ENCODE assay signal across 11 cellular contexts in the genomic region with DNA sequence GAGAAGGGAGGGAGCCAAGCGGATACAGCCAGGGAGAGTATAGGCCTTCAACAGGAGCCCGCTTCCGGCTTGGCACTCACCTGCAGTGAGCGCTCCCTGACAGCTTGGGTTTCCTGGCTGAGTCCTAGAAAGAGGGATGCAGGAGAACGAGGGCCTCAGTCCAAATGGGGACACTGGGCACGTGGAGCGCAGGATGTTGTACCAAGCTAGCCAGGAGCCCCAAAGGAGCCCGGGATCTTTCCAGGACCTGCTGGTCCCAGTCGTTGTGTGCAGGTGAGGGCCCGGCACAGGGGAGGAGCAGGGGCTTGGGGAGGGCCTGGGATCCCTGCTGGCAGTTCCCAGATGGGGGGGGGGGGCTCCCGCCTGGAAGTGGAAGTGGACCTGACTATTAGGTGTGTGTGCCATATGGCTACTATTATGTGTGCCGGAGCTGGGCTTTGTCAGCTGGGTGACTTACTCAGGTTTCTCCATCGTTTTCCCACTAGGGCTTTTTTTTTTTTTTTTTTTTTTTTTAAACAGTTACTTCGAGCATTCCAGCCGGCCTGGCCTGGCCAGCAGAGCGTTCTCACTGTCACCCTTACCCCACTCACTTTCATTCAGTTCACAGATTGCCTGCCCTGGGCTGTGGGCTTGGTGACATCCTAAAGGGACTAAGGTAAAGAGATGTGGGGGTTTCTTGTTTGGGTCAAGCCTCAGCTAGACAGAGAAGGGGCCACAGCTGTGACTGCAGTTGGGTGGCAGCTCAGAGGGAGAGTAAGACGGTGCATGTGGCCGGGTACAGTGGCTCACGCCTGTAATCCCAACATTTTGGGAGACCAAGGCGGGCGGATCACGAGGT. TPM values are rescaled to one million over a fixed set of nuclear protein-coding genes. Genes with fewer than 3 reads are reported as not detected.
DNase-seq lines count a peak whose midpoint lies in the region; ATAC-seq and TF ChIP-seq lines count a peak whose summit lies in the region.
"Had no signal": no experiment of that assay in that cellular context is flagged by ENCODE, and none has a peak within 500 bp of the region (broad histone marks: within the 10 kb centered on the region; RNA-seq: fewer than 3 reads in every experiment).

No MANE protein-coding gene starts in this region.

- H3K27me3 ChIP-seq in upper lobe of right lung: no peaks in the 10 kb centered on the region

- H3K4me3 ChIP-seq in upper lobe of right lung: peak overlapping the region; percentile 88

- peaks cover 28% of the 10 kb centered on the region for H3K4me1 Mint-ChIP-seq in activated T-cell treated with anti-CD3 and anti-CD28 coated beads, Interleukin-2, amount 50 U/mL, for 72 hours (ENCODE audit: low read depth)
- H3K4me1 Mint-ChIP-seq in activated T-cell treated with anti-CD3 and anti-CD28 coated beads, Interleukin-2, amount 50 U/mL, for 24 hours (ENCODE audit: low read depth): peaks cover 28% of the 10 kb centered on the region
- H3K4me1 Mint-ChIP-seq in endothelial cell (ENCODE audit: unreplicated experiment): peaks cover 61% of the 10 kb centered on the region
- H3K4me1 Mint-ChIP-seq in nephron: peaks cover 35% of the 10 kb centered on the region
- peaks cover 26% of the 10 kb centered on the region for H3K4me1 Mint-ChIP-seq in activated CD4-positive, alpha-beta memory T cell treated with anti-CD3 and anti-CD28 coated beads, Interleukin-2, amount 10 ng/mL, durations not matched to agents 7 days and 5 days

- intact Hi-C loops in upper lobe of right lung (cut with DNase I): no loop called here

- POLR2A ChIA-PET in activated CD4-positive, alpha-beta memory T cell treated with anti-CD3 and anti-CD28 coated beads, Interleukin-2, amount 10 ng/mL, durations not matched to agents 7 days and 5 days (lab: Charles Lee): interaction anchor here (2.5 kb wide), 1 partner anchor 62 kb away, joined by 7 read pairs; a partner anchor contains a TSS

- H3K27me3 Mint-ChIP-seq in activated T-cell treated with anti-CD3 and anti-CD28 coated beads, Interleukin-2, amount 50 U/mL, for 72 hours (ENCODE audit: low read depth): peaks cover 8% of the 10 kb centered on the region
- H3K27me3 Mint-ChIP-seq in activated T-cell treated with anti-CD3 and anti-CD28 coated beads, Interleukin-2, amount 50 U/mL, for 24 hours: peaks cover 3% of the 10 kb centered on the region
- H3K27me3 Mint-ChIP-seq in endothelial cell (ENCODE audit: unreplicated experiment) (peaks cover 23% of the 10 kb centered on the region), nephron (ENCODE audit: low read depth) (peaks cover 4% of the 10 kb centered on the region)
- H3K27me3 Mint-ChIP-seq in activated CD4-positive, alpha-beta memory T cell treated with anti-CD3 and anti-CD28 coated beads, Interleukin-2, amount 10 ng/mL, durations not matched to agents 7 days and 5 days: peaks cover 5% of the 10 kb centered on the region

- ATAC-seq in activated T-cell treated with anti-CD3 and anti-CD28 coated beads, Interleukin-2, amount 50 U/mL, for 72 hours (replicated peaks in 1 of 2): no peak
- ATAC-seq in upper lobe of right lung: no peak

- peaks cover 0 to 3% of the 10 kb centered on the region in 2 donors for H3K36me3 Mint-ChIP-seq in activated T-cell treated with anti-CD3 and anti-CD28 coated beads, Interleukin-2, amount 50 U/mL, for 72 hours (ENCODE audit: insufficient read depth in 2 of 2)
- peaks cover 19% of the 10 kb centered on the region for H3K36me3 Mint-ChIP-seq in activated T-cell treated with anti-CD3 and anti-CD28 coated beads, Interleukin-2, amount 50 U/mL, for 24 hours (ENCODE audit: low read depth)
- H3K36me3 Mint-ChIP-seq in endothelial cell (ENCODE audit: low read depth, unreplicated experiment) (peaks cover 16% of the 10 kb centered on the region), nephron (ENCODE audit: low read depth) (no peaks in the 10 kb centered on the region)
- no peaks in the 10 kb centered on the region for H3K36me3 Mint-ChIP-seq in activated CD4-positive, alpha-beta memory T cell treated with anti-CD3 and anti-CD28 coated beads, Interleukin-2, amount 10 ng/mL, durations not matched to agents 7 days and 5 days (ENCODE audit: low read depth)

- H3K27ac Mint-ChIP-seq in activated T-cell treated with anti-CD3 and anti-CD28 coated beads, Interleukin-2, amount 50 U/mL, for 72 hours: peak overlapping the region; percentile 63
- no peak overlapping the region for H3K27ac Mint-ChIP-seq in activated T-cell treated with anti-CD3 and anti-CD28 coated beads, Interleukin-2, amount 50 U/mL, for 24 hours
- H3K27ac Mint-ChIP-seq in endothelial cell (ENCODE audit: unreplicated experiment) (peak overlapping the region; percentile 100), nephron (peak overlapping the region; percentile 44 to 86 (median 84))
- H3K27ac Mint-ChIP-seq in activated CD4-positive, alpha-beta memory T cell treated with anti-CD3 and anti-CD28 coated beads, Interleukin-2, amount 10 ng/mL, durations not matched to agents 7 days and 5 days: no peak overlapping the region
- H3K27ac Mint-ChIP-seq: activated B cell treated with CpG ODN at 0.5 μM for 24 hours had no signal

- no peak overlapping the region for H3K4me3 Mint-ChIP-seq in activated T-cell treated with anti-CD3 and anti-CD28 coated beads, Interleukin-2, amount 50 U/mL, for 72 hours
- H3K4me3 Mint-ChIP-seq in activated T-cell treated with anti-CD3 and anti-CD28 coated beads, Interleukin-2, amount 50 U/mL, for 24 hours: no peak overlapping the region
- H3K4me3 Mint-ChIP-seq in endothelial cell (ENCODE audit: unreplicated experiment) (peak overlapping the region; percentile 99), nephron (peak overlapping the region; percentile 87 to 88 (median 87))
- H3K4me3 Mint-ChIP-seq in activated CD4-positive, alpha-beta memory T cell treated with anti-CD3 and anti-CD28 coated beads, Interleukin-2, amount 10 ng/mL, durations not matched to agents 7 days and 5 days: no peak overlapping the region

- H3K4me1 ChIP-seq in upper lobe of right lung: peaks cover 50% of the 10 kb centered on the region

- TF ChIP-seq CTCF in endothelial cell (IDR thresholded peaks at IDR 0.05; ENCODE audit: unreplicated experiment): no peak
- TF ChIP-seq CTCF in nephron (IDR thresholded peaks at IDR 0.05; ENCODE audit: unreplicated experiment in 3 of 3): no peak
- TF ChIP-seq CTCF in upper lobe of right lung (IDR thresholded peaks at IDR 0.05): no peak

- peaks cover 9% of the 10 kb centered on the region for H3K36me3 ChIP-seq in upper lobe of right lung

- CTCF ChIA-PET in activated CD4-positive, alpha-beta memory T cell treated with anti-CD3 and anti-CD28 coated beads, Interleukin-2, amount 10 ng/mL, durations not matched to agents 7 days and 5 days (lab: Charles Lee): interaction anchor here (0.8 kb wide), 1 partner anchor 20 kb away, joined by 3 read pairs; no protein-coding TSS in a partner anchor

- H3K27ac ChIP-seq in upper lobe of right lung: peak overlapping the region; percentile 84

- H3K9me3 Mint-ChIP-seq in activated T-cell treated with anti-CD3 and anti-CD28 coated beads, Interleukin-2, amount 50 U/mL, for 72 hours: no peaks in the 10 kb centered on the region
- no peaks in the 10 kb centered on the region for H3K9me3 Mint-ChIP-seq in activated T-cell treated with anti-CD3 and anti-CD28 coated beads, Interleukin-2, amount 50 U/mL, for 24 hours
- H3K9me3 Mint-ChIP-seq in endothelial cell (ENCODE audit: unreplicated experiment) (no peaks in the 10 kb centered on the region), nephron (no peaks in the 10 kb centered on the region)
- no peaks in the 10 kb centered on the region for H3K9me3 Mint-ChIP-seq in activated CD4-positive, alpha-beta memory T cell treated with anti-CD3 and anti-CD28 coated beads, Interleukin-2, amount 10 ng/mL, durations not matched to agents 7 days and 5 days
- H3K9me3 Mint-ChIP-seq: activated B cell treated with CpG ODN at 0.5 μM for 24 hours had no signal

- no peak for DNase-seq in activated T-cell treated with anti-CD3 and anti-CD28 coated beads, Interleukin-2, amount 50 U/mL, for 72 hours
- no peak for DNase-seq in activated T-cell treated with anti-CD3 and anti-CD28 coated beads, Interleukin-2, amount 50 U/mL, for 24 hours
- DNase-seq in endothelial cell (ENCODE audit: low spot score): no peak
- DNase-seq in upper lobe of right lung: no peak
- DNase-seq in mucosa of gallbladder (ENCODE audit: low spot score): no peak
- DNase-seq in activated CD4-positive, alpha-beta memory T cell treated with anti-CD3 and anti-CD28 coated beads, Interleukin-2, amount 10 ng/mL, durations not matched to agents 7 days and 5 days: no peak
- DNase-seq in SK-N-DZ (ENCODE audit: low spot score): no peak
- DNase-seq: activated B cell treated with CpG ODN at 0.5 μM for 24 hours, amniotic stem cell, NCI-H2081 treated with DMSO at 0.1 percent for 48 hours had no signal

- H3K9me3 ChIP-seq in upper lobe of right lung: no peaks in the 10 kb centered on the region

RNA-seq across cellular contexts. Expression of a gene that starts 3.8 kb away (rescaled TPM):
- total RNA-seq in activated T-cell treated with anti-CD3 and anti-CD28 coated beads, Interleukin-2, amount 50 U/mL, for 72 hours: 10 to 100 TPM; 26.9 to 28.4 TPM
- total RNA-seq in endothelial cell (ENCODE audit: unreplicated experiment): 206 TPM
- total RNA-seq in upper lobe of right lung: 152 TPM
- total RNA-seq in mucosa of gallbladder: 98.4 TPM
- total RNA-seq in activated CD4-positive, alpha-beta memory T cell treated with anti-CD3 and anti-CD28 coated beads, Interleukin-2, amount 10 ng/mL, durations not matched to agents 7 days and 5 days: 10 to 100 TPM; 30.1 to 31.5 TPM
- 80.0 and 92.9 TPM in 2 replicates for polyA plus RNA-seq in SK-N-DZ (2014; cell fraction: cytosol; rRNA removed)
- polyA plus RNA-seq in SK-N-DZ (2014; cell fraction: nucleus; rRNA removed): 195 and 220 TPM in 2 replicates

RNA-seq across cellular contexts. Expression of a gene that starts 6.8 kb away (rescaled TPM):
- 10 to 100 TPM; 67.3 to 68.5 TPM for total RNA-seq in activated T-cell treated with anti-CD3 and anti-CD28 coated beads, Interleukin-2, amount 50 U/mL, for 72 hours
- total RNA-seq in endothelial cell (ENCODE audit: unreplicated experiment): 40.8 TPM
- 36.3 TPM for total RNA-seq in upper lobe of right lung
- total RNA-seq in mucosa of gallbladder: 69.1 TPM
- 10 to 100 TPM; 80.3 to 81.1 TPM for total RNA-seq in activated CD4-positive, alpha-beta memory T cell treated with anti-CD3 and anti-CD28 coated beads, Interleukin-2, amount 10 ng/mL, durations not matched to agents 7 days and 5 days
- polyA plus RNA-seq in SK-N-DZ (2014; cell fraction: cytosol; rRNA removed): 52.2 and 58.3 TPM in 2 replicates
- 59.4 and 92.4 TPM in 2 replicates for polyA plus RNA-seq in SK-N-DZ (2014; cell fraction: nucleus; rRNA removed)

RNA-seq across cellular contexts. Expression of a gene that starts 9.5 kb away (rescaled TPM):
- 10 to 100 TPM; 55.4 to 59.8 TPM for total RNA-seq in activated T-cell treated with anti-CD3 and anti-CD28 coated beads, Interleukin-2, amount 50 U/mL, for 72 hours
- total RNA-seq in endothelial cell (ENCODE audit: unreplicated experiment) (68.0 TPM), upper lobe of right lung (54.2 TPM), mucosa of gallbladder (121 TPM)
- total RNA-seq in activated CD4-positive, alpha-beta memory T cell treated with anti-CD3 and anti-CD28 coated beads, Interleukin-2, amount 10 ng/mL, durations not matched to agents 7 days and 5 days: 10 to 100 TPM; 70.0 to 72.7 TPM
- polyA plus RNA-seq in SK-N-DZ (2014; cell fraction: cytosol; rRNA removed): 55.5 and 82.6 TPM in 2 replicates
- 652 and 657 TPM in 2 replicates for polyA plus RNA-seq in SK-N-DZ (2014; cell fraction: nucleus; rRNA removed)

RNA-seq across cellular contexts. Expression of a gene that starts 30.7 kb away (rescaled TPM):
- total RNA-seq in activated T-cell treated with anti-CD3 and anti-CD28 coated beads, Interleukin-2, amount 50 U/mL, for 72 hours: 10 to 100 TPM; 73.7 to 75.6 TPM
- total RNA-seq in endothelial cell (ENCODE audit: unreplicated experiment) (115 TPM), upper lobe of right lung (178 TPM), mucosa of gallbladder (193 TPM)
- total RNA-seq in activated CD4-positive, alpha-beta memory T cell treated with anti-CD3 and anti-CD28 coated beads, Interleukin-2, amount 10 ng/mL, durations not matched to agents 7 days and 5 days: 100 to 1,000 TPM in 1 of 2 experiments, 10 to 100 TPM in 1; 94.6 to 109 TPM
- polyA plus RNA-seq in SK-N-DZ (2014; cell fraction: cytosol; rRNA removed): 69.8 and 71.2 TPM in 2 replicates
- polyA plus RNA-seq in SK-N-DZ (2014; cell fraction: nucleus; rRNA removed): 202 and 231 TPM in 2 replicates

RNA-seq across cellular contexts. Expression of a gene that starts 32.4 kb away (rescaled TPM):
- total RNA-seq in activated T-cell treated with anti-CD3 and anti-CD28 coated beads, Interleukin-2, amount 50 U/mL, for 72 hours: 10 to 100 TPM in 1 of 2 donors, 1 to 10 TPM in 1; 9.4 to 11.6 TPM
- 26.7 TPM for total RNA-seq in endothelial cell (ENCODE audit: unreplicated experiment)
- total RNA-seq in upper lobe of right lung: 10.4 TPM
- 15.9 TPM for total RNA-seq in mucosa of gallbladder
- 10 to 100 TPM; 17.6 to 18.2 TPM for total RNA-seq in activated CD4-positive, alpha-beta memory T cell treated with anti-CD3 and anti-CD28 coated beads, Interleukin-2, amount 10 ng/mL, durations not matched to agents 7 days and 5 days
- 49.6 and 52.8 TPM in 2 replicates for polyA plus RNA-seq in SK-N-DZ (2014; cell fraction: cytosol; rRNA removed)
- polyA plus RNA-seq in SK-N-DZ (2014; cell fraction: nucleus; rRNA removed): 29.4 and 30.2 TPM in 2 replicates

Comparison
In these comparisons a context has a peak if more than half of its experiments do, and no peak if none do; other contexts are left out.
1. H3K27ac Mint-ChIP-seq: peak in activated T-cell treated with anti-CD3 and anti-CD28 coated beads, Interleukin-2, amount 50 U/mL, for 72 hours (single experiment), endothelial cell (single experiment) and nephron (3 of 3); none in activated T-cell treated with anti-CD3 and anti-CD28 coated beads, Interleukin-2, amount 50 U/mL, for 24 hours (single experiment) and activated CD4-positive, alpha-beta memory T cell treated with anti-CD3 and anti-CD28 coated beads, Interleukin-2, amount 10 ng/mL, durations not matched to agents 7 days and 5 days (single experiment).
2. H3K4me3 Mint-ChIP-seq: peak in endothelial cell (single experiment) and nephron (3 of 3); none in activated T-cell treated with anti-CD3 and anti-CD28 coated beads, Interleukin-2, amount 50 U/mL, for 72 hours (0 of 2), activated T-cell treated with anti-CD3 and anti-CD28 coated beads, Interleukin-2, amount 50 U/mL, for 24 hours (single experiment) and activated CD4-positive, alpha-beta memory T cell treated with anti-CD3 and anti-CD28 coated beads, Interleukin-2, amount 10 ng/mL, durations not matched to agents 7 days and 5 days (single experiment).